In the genomic region with DNA sequence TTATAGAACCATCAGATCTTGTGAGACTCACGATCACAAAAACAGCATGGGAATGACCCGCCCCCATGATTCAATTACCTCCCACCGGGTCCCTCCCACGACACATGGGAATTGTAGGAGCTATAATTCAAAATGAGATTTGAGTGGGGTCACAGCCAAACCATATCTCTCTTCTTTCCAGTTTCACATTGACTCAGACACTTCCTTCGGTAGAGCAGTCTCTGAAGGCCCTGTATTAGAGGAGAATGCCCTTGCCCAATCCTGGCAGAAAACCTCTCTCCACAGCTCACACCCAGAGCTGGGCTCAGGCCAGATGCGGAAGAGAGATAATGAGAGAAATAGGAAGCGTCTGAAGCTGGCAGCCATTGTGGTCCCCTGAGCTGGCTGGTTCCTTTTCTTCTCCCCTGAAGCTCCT, we compare ENCODE assay signal across 9 cellular contexts.
DNase-seq lines count a peak whose midpoint lies in the region; ATAC-seq, FAIRE-seq and TF ChIP-seq lines count a peak whose summit lies in the region.
"Had no signal": no experiment of that assay in that cellular context is flagged by ENCODE, and none has a peak within 500 bp of the region (broad histone marks: within the 10 kb centered on the region; RNA-seq: fewer than 3 reads in every experiment).

No MANE protein-coding gene starts in this region.

- no peaks in the 10 kb centered on the region for H3K36me3 Mint-ChIP-seq in activated CD4-positive, alpha-beta T cell treated with anti-CD3 and anti-CD28 coated beads for 36 hours (ENCODE audit: low read depth)

- H3K27ac ChIP-seq in osteoblast (ENCODE audit: low read depth, low read length): no peak overlapping the region
- H3K27ac ChIP-seq: 22Rv1 had no signal

- H3K4me1 ChIP-seq in osteoblast (ENCODE audit: insufficient read depth, low read length): peaks cover 12% of the 10 kb centered on the region

- H3K27me3 ChIP-seq in osteoblast (ENCODE audit: insufficient read depth, low read length): peaks cover 11% of the 10 kb centered on the region
- 0 out of 2 replicates have a peak, but pooled peaks cover 5% of the 10 kb centered on the region for H3K27me3 ChIP-seq in MG63

- no peaks in the 10 kb centered on the region for H3K9me3 Mint-ChIP-seq in activated CD4-positive, alpha-beta T cell treated with anti-CD3 and anti-CD28 coated beads for 36 hours (ENCODE audit: low read depth)

- H3K27me3 Mint-ChIP-seq in activated CD4-positive, alpha-beta T cell treated with anti-CD3 and anti-CD28 coated beads for 36 hours: no peaks in the 10 kb centered on the region

- CTCF ChIA-PET in activated CD4-positive, alpha-beta T cell treated with anti-CD3 and anti-CD28 coated beads for 36 hours (lab: Charles Lee): interaction anchor here (0.6 to 1.8 kb wide), 9 partner anchors 12 to 288 kb away, joined by 3 to 6 read pairs (median 3); no protein-coding TSS in a partner anchor

- no peak for TF ChIP-seq CTCF in osteoblast (IDR thresholded peaks at IDR 0.05; ENCODE audit: extremely low read depth, low read depth, low read length)
- TF ChIP-seq CTCF in GM13977 (IDR thresholded peaks at IDR 0.05; ENCODE audit: extremely low read depth, insufficient read depth, missing control alignments): no peak

- no peaks in the 10 kb centered on the region for H3K79me2 ChIP-seq in osteoblast (ENCODE audit: insufficient read depth, low read length)

- in situ Hi-C loops in GM13977 (cut with MboI; ENCODE audit: low pct_unique_long_range_greater_than_20kb, low sequenced_read_pairs, unreplicated experiment): no loop called here

- no peaks in the 10 kb centered on the region for H3K36me3 ChIP-seq in osteoblast (ENCODE audit: insufficient read depth, low read length)
- H3K36me3 ChIP-seq in MG63: no peaks in the 10 kb centered on the region

- intact Hi-C loops in activated CD4-positive, alpha-beta T cell treated with anti-CD3 and anti-CD28 coated beads for 36 hours (cut with DNase I, micrococcal nuclease): no loop called here

- H4K20me1 ChIP-seq in osteoblast (ENCODE audit: insufficient read depth, low read length): no peaks in the 10 kb centered on the region

- H3K4me2 ChIP-seq in osteoblast (ENCODE audit: insufficient read depth, low read length): no peak overlapping the region

- ATAC-seq in activated CD4-positive, alpha-beta T cell treated with anti-CD3 and anti-CD28 coated beads for 36 hours: peak; percentile 44
- ATAC-seq in HG02623 (IDR thresholded peaks at IDR 0.05; ENCODE audit: unreplicated experiment): peak; percentile 51

- peak overlapping the region; percentile 54 for H2AFZ ChIP-seq in osteoblast (ENCODE audit: low read length)

- no peak overlapping the region for H3K27ac Mint-ChIP-seq in activated CD4-positive, alpha-beta T cell treated with anti-CD3 and anti-CD28 coated beads for 36 hours

- no peak for FAIRE-seq in urothelium cell line (lab: Jason Lieb, UNC)

- no peak overlapping the region for H3K4me3 Mint-ChIP-seq in activated CD4-positive, alpha-beta T cell treated with anti-CD3 and anti-CD28 coated beads for 36 hours

- peaks cover 8% of the 10 kb centered on the region for H3K4me1 Mint-ChIP-seq in activated CD4-positive, alpha-beta T cell treated with anti-CD3 and anti-CD28 coated beads for 36 hours

- no peak overlapping the region for H3K4me3 ChIP-seq in osteoblast (ENCODE audit: insufficient read depth, low read length)
- H3K4me3 ChIP-seq in MG63: no peak overlapping the region

- H3K9me3 ChIP-seq in osteoblast (ENCODE audit: low read depth, low read length): no peaks in the 10 kb centered on the region
- no peaks in the 10 kb centered on the region for H3K9me3 ChIP-seq in MG63

- POLR2A ChIA-PET in activated CD4-positive, alpha-beta T cell treated with anti-CD3 and anti-CD28 coated beads for 36 hours (lab: Charles Lee): interaction anchor here (0.6 kb wide), 1 partner anchor 31 kb away, joined by 3 read pairs; no protein-coding TSS in a partner anchor

- peak; percentile 27 for DNase-seq in activated CD4-positive, alpha-beta T cell treated with anti-CD3 and anti-CD28 coated beads for 36 hours
- no peak for DNase-seq in activated CD4-positive, alpha-beta T cell treated with anti-CD3 and anti-CD28 coated beads for 1 hour
- DNase-seq in NOMO-1 treated with dmso at 0.1 percent for 144 hours (lab: John Stamatoyannopoulos, UW; ENCODE audit: unreplicated experiment) (peak; percentile 95), osteoblast (ENCODE audit: insufficient read length, low spot score, missing footprints) (no peak), MG63 (no peak), urothelium cell line (ENCODE audit: low spot score) (no peak), GM13977 (ENCODE audit: low spot score) (no peak)

Comparison
In these comparisons a context has a peak if more than half of its experiments do, and no peak if none do; other contexts are left out.
1. DNase-seq: peak in activated CD4-positive, alpha-beta T cell treated with anti-CD3 and anti-CD28 coated beads for 36 hours (single experiment) and NOMO-1 treated with dmso at 0.1 percent for 144 hours (single experiment); none in activated CD4-positive, alpha-beta T cell treated with anti-CD3 and anti-CD28 coated beads for 1 hour (single experiment), osteoblast (single experiment), MG63 (single experiment), urothelium cell line (single experiment) and GM13977 (single experiment).